26 cellular contexts compared by ENCODE assay signal in the genomic region with DNA sequence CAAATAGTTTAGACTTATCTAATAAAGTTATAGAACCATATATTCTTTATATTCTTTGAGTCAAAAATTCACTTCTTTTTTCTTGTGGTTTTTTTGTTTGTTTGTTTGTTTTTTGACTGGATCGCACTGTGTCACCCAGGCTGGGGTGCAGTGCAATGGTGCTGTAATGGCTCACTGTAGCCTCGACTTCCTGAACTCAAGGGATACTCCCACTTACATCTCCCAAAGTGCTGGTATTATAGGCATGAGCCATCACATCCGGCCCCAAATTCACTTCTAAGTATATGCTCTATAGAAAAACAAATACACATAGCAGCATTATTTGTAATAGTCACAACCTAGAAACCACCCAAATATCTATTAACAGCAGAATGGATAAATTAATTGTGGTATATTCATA.
"Had no signal": no experiment of that assay in that cellular context is flagged by ENCODE, and none has a peak within 500 bp of the region (broad histone marks: within the 10 kb centered on the region; RNA-seq: fewer than 3 reads in every experiment).

No MANE protein-coding gene starts in this region.

- H3K27me3 ChIP-seq: cardiac muscle cell, heart right ventricle, sigmoid colon, stomach, suprapubic skin, transverse colon, uterus had no signal

- H3K27ac ChIP-seq: cardiac muscle cell, heart right ventricle, sigmoid colon, stomach, suprapubic skin, transverse colon, uterus, VCaP had no signal

- H3K4me1 ChIP-seq: uterus had no signal

- H3K4me3 ChIP-seq: cardiac muscle cell, heart right ventricle, sigmoid colon, smooth muscle cell, stomach, suprapubic skin, transverse colon, uterus had no signal

- H3K36me3 ChIP-seq: cardiac muscle cell, heart right ventricle, sigmoid colon, stomach, suprapubic skin, transverse colon, uterus had no signal

- ATAC-seq: activated CD4-positive, CD25-positive, alpha-beta regulatory T cell treated with anti-CD3 and anti-CD28 coated beads, Interleukin-2, amount 50 U/mL, for 24 hours; activated CD8-positive, alpha-beta memory T cell treated with anti-CD3 and anti-CD28 coated beads, Interleukin-2, amount 10 ng/mL, durations not matched to agents 7 days and 5 days; activated CD8-positive, alpha-beta T cell treated with anti-CD3 and anti-CD28 coated beads for 36 hours; activated naive CD8-positive, alpha-beta T cell treated with anti-CD3 and anti-CD28 coated beads, Interleukin-2, amount 50 U/mL, for 24 hours; heart right ventricle; left cardiac atrium; natural killer cell treated with Interleukin-12 subunit alpha and Interleukin-12 subunit beta and Interleukin-15 and Interleukin-18, amount 100 ng/mL, for 72 hours; stimulated activated memory B cell treated with anti-CD40 and anti-IgM and Interleukin-4, amounts not matched to agents 10 μg/mL and 1 μg/mL and 100 μg/mL, for 72 hours had no signal

- DNase-seq: activated CD4-positive, alpha-beta T cell treated with anti-CD3 and anti-CD28 coated beads, Interleukin-2, amount 10 ng/mL, durations not matched to agents 7 days and 5 days; activated CD8-positive, alpha-beta memory T cell treated with anti-CD3 and anti-CD28 coated beads, Interleukin-2, amount 10 ng/mL, durations not matched to agents 7 days and 5 days; activated CD8-positive, alpha-beta T cell treated with anti-CD3 and anti-CD28 coated beads for 36 hours; activated effector memory CD4-positive, alpha-beta T cell treated with anti-CD3 and anti-CD28 coated beads, Interleukin-2, amount 50 U/mL, for 16 hours; activated naive CD4-positive, alpha-beta T cell treated with anti-CD3 and anti-CD28 coated beads, Interleukin-2, amount 10 ng/mL, durations not matched to agents 7 days and 5 days; activated naive CD8-positive, alpha-beta T cell treated with anti-CD3 and anti-CD28 coated beads, Interleukin-2, amount 50 U/mL, for 24 hours; activated T-cell treated with anti-CD3 and anti-CD28 coated beads for 4 hours; cortex of kidney; foreskin fibroblast; heart right ventricle; islet precursor cell; left cardiac atrium; midbrain; retina; sigmoid colon; stimulated activated CD4-positive, alpha-beta T cell treated with anti-CD3 and anti-CD28 coated beads, Interleukin-15, amount 100 ng/mL, for 24 hours; stomach; transverse colon; uterus had no signal

- H3K9me3 ChIP-seq: heart right ventricle, sigmoid colon, stomach, suprapubic skin, transverse colon, uterus had no signal
